In genomic region chr15:49182128-49182527, GRCh38 we compare ENCODE assay signal across 35 cellular contexts.
"Had no signal": no experiment of that assay in that cellular context is flagged by ENCODE, and none has a peak within 500 bp of the region (broad histone marks: within the 10 kb centered on the region; RNA-seq: fewer than 3 reads in every experiment).

No MANE protein-coding gene starts in this region.

- DNase-seq: activated B cell treated with CpG ODN at 0.5 μM for 24 hours; activated CD4-positive, alpha-beta memory T cell treated with anti-CD3 and anti-CD28 coated beads for 36 hours; activated CD4-positive, alpha-beta T cell treated with anti-CD3 and anti-CD28 coated beads for 4 hours; activated CD4-positive, alpha-beta T cell treated with anti-CD3 and anti-CD28 coated beads, Interleukin-2, amount 10 ng/mL, durations not matched to agents 24 days and 14 days; activated CD4-positive, alpha-beta T cell treated with anti-CD3 and anti-CD28 coated beads, Interleukin-2, amount 50 U/mL, for 1 hour; activated CD4-positive, alpha-beta T cell treated with anti-CD3 and anti-CD28 coated beads, Interleukin-2, amount 50 U/mL, for 4 hours; activated CD4-positive, CD25-positive, alpha-beta regulatory T cell treated with anti-CD3 and anti-CD28 coated beads, Interleukin-2, amount 50 U/mL, for 72 hours; activated CD8-positive, alpha-beta memory T cell treated with anti-CD3 and anti-CD28 coated beads, Interleukin-2, amount 50 U/mL, for 4 hours; activated CD8-positive, alpha-beta T cell treated with anti-CD3 and anti-CD28 coated beads for 36 hours; activated effector memory CD4-positive, alpha-beta T cell treated with anti-CD3 and anti-CD28 coated beads, Interleukin-2, amount 50 U/mL, for 16 hours; activated gamma-delta T cell treated with Interleukin-2 at 50 U/mL for 16 hours; activated naive CD4-positive, alpha-beta T cell; activated naive CD4-positive, alpha-beta T cell treated with anti-CD3 and anti-CD28 coated beads for 36 hours; activated naive CD4-positive, alpha-beta T cell treated with anti-CD3 and anti-CD28 coated beads, Interleukin-2, amount 50 U/mL, for 16 hours; activated naive CD8-positive, alpha-beta T cell treated with anti-CD3 and anti-CD28 coated beads for 36 hours; activated T-cell treated with anti-CD3 and anti-CD28 coated beads for 4 hours; activated T-cell treated with anti-CD3 and anti-CD28 coated beads, Interleukin-2, amount 50 U/mL, for 1 hour; activated T-cell treated with anti-CD3 and anti-CD28 coated beads, Interleukin-2, amount 50 U/mL, for 4 hours; activated T-cell treated with anti-CD3 and anti-CD28 coated beads, Interleukin-2, amount 50 U/mL, for 72 hours; adrenal gland; amniotic stem cell; aorta; body of pancreas; brain microvascular endothelial cell; central memory CD4-positive, alpha-beta T cell; T-helper 1 cell; T-helper 2 cell; T-helper 9 cell had no signal

- H3K36me3 ChIP-seq: adrenal gland, brain microvascular endothelial cell, breast epithelium had no signal

- H3K27me3 Mint-ChIP-seq: activated B cell treated with CpG ODN at 0.5 μM for 24 hours; activated CD4-positive, alpha-beta memory T cell treated with anti-CD3 and anti-CD28 coated beads for 36 hours; activated CD4-positive, alpha-beta T cell treated with anti-CD3 and anti-CD28 coated beads, Interleukin-2, amount 10 ng/mL, durations not matched to agents 24 days and 14 days; activated CD8-positive, alpha-beta T cell treated with anti-CD3 and anti-CD28 coated beads for 36 hours; activated naive CD8-positive, alpha-beta T cell treated with anti-CD3 and anti-CD28 coated beads for 36 hours; activated T-helper 17 cell treated with anti-CD3 and anti-CD28 coated beads, Interleukin-2, amount 50 U/mL, for 72 hours had no signal

- H3K9me3 ChIP-seq: adrenal gland, body of pancreas, breast epithelium had no signal

- H3K4me3 Mint-ChIP-seq: activated B cell treated with CpG ODN at 0.5 μM for 24 hours; activated CD4-positive, alpha-beta memory T cell treated with anti-CD3 and anti-CD28 coated beads for 36 hours; activated CD4-positive, alpha-beta T cell treated with anti-CD3 and anti-CD28 coated beads, Interleukin-2, amount 10 ng/mL, durations not matched to agents 24 days and 14 days; activated CD8-positive, alpha-beta T cell treated with anti-CD3 and anti-CD28 coated beads for 36 hours; activated naive CD4-positive, alpha-beta T cell treated with anti-CD3 and anti-CD28 coated beads for 36 hours; activated naive CD8-positive, alpha-beta T cell treated with anti-CD3 and anti-CD28 coated beads for 36 hours; activated T-cell treated with anti-CD3 and anti-CD28 coated beads, Interleukin-2, amount 50 U/mL, for 4 hours; activated T-cell treated with anti-CD3 and anti-CD28 coated beads, Interleukin-2, amount 50 U/mL, for 72 hours; activated T-helper 1 cell treated with anti-CD3 and anti-CD28 coated beads, Interleukin-12 subunit alpha, Interleukin-12 subunit beta, Interleukin-2, Interleukin-4 antibody, amounts not matched to agents 30 ng/mL and 10 ng/mL and 1 ng/mL, durations not matched to agents 14 hours and 24 hours and 36 hours; activated T-helper 17 cell treated with anti-CD3 and anti-CD28 coated beads, Interleukin-2, amount 50 U/mL, for 72 hours; T-helper 1 cell treated with Interleukin-12 subunit alpha and Interleukin-12 subunit beta and Interleukin-4 antibody, amounts not matched to agents 30 μg/mL and 1 μg/mL, for 36 hours; T-helper 2 cell treated with Interferon-gamma antibody and Interleukin-4, amounts not matched to agents 5 μg/mL and 100 μg/mL, for 36 hours had no signal

- H3K9me3 Mint-ChIP-seq: activated CD4-positive, alpha-beta memory T cell treated with anti-CD3 and anti-CD28 coated beads for 36 hours; activated T-helper 1 cell treated with anti-CD3 and anti-CD28 coated beads, Interleukin-12 subunit alpha, Interleukin-12 subunit beta, Interleukin-2, Interleukin-4 antibody, amounts not matched to agents 30 ng/mL and 10 ng/mL and 1 ng/mL, durations not matched to agents 14 hours and 24 hours and 36 hours; activated T-helper 17 cell treated with anti-CD3 and anti-CD28 coated beads, Interleukin-2, amount 50 U/mL, for 72 hours had no signal

- H3K4me3 ChIP-seq: adrenal gland, body of pancreas, breast epithelium had no signal

- H3K4me1 ChIP-seq: adrenal gland, body of pancreas, breast epithelium had no signal

- ATAC-seq: activated CD8-positive, alpha-beta T cell treated with anti-CD3 and anti-CD28 coated beads for 36 hours; activated naive CD4-positive, alpha-beta T cell treated with anti-CD3 and anti-CD28 coated beads, Interleukin-2, amount 50 U/mL, for 72 hours; activated T-cell treated with anti-CD3 and anti-CD28 coated beads, Interleukin-2, amount 50 U/mL, for 4 hours; activated T-cell treated with anti-CD3 and anti-CD28 coated beads, Interleukin-2, amount 50 U/mL, for 72 hours; activated T-helper 17 cell treated with anti-CD3 and anti-CD28 coated beads, Interleukin-2, amount 50 U/mL, for 72 hours; body of pancreas had no signal

- H3K27ac ChIP-seq: adrenal gland, body of pancreas, brain microvascular endothelial cell, breast epithelium, VCaP had no signal

- H3K27ac Mint-ChIP-seq: activated B cell treated with CpG ODN at 0.5 μM for 24 hours; activated CD4-positive, alpha-beta memory T cell treated with anti-CD3 and anti-CD28 coated beads for 36 hours; activated CD4-positive, alpha-beta T cell treated with anti-CD3 and anti-CD28 coated beads, Interleukin-2, amount 10 ng/mL, durations not matched to agents 24 days and 14 days; activated CD8-positive, alpha-beta T cell treated with anti-CD3 and anti-CD28 coated beads for 36 hours; activated naive CD4-positive, alpha-beta T cell treated with anti-CD3 and anti-CD28 coated beads for 36 hours; activated naive CD4-positive, alpha-beta T cell treated with anti-CD3 and anti-CD28 coated beads, Interleukin-2, amount 50 U/mL, for 72 hours; activated naive CD8-positive, alpha-beta T cell treated with anti-CD3 and anti-CD28 coated beads for 36 hours; activated T-cell treated with anti-CD3 and anti-CD28 coated beads, Interleukin-2, amount 50 U/mL, for 72 hours; activated T-helper 1 cell treated with anti-CD3 and anti-CD28 coated beads, Interleukin-12 subunit alpha, Interleukin-12 subunit beta, Interleukin-2, Interleukin-4 antibody, amounts not matched to agents 30 ng/mL and 10 ng/mL and 1 ng/mL, durations not matched to agents 14 hours and 24 hours and 36 hours; activated T-helper 17 cell treated with anti-CD3 and anti-CD28 coated beads, Interleukin-2, amount 50 U/mL, for 72 hours; T-helper 1 cell treated with Interleukin-12 subunit alpha and Interleukin-12 subunit beta and Interleukin-4 antibody, amounts not matched to agents 30 μg/mL and 1 μg/mL, for 36 hours; T-helper 2 cell treated with Interferon-gamma antibody and Interleukin-4, amounts not matched to agents 5 μg/mL and 100 μg/mL, for 36 hours had no signal
